In genomic region chr22:30236875-30237274, GRCh38 we compare ENCODE assay signal across 13 cellular contexts. TPM values are rescaled to one million over a fixed set of nuclear protein-coding genes. Genes with fewer than 3 reads are reported as not detected.
"Had no signal": no experiment of that assay in that cellular context is flagged by ENCODE, and none has a peak within 500 bp of the region (broad histone marks: within the 10 kb centered on the region; RNA-seq: fewer than 3 reads in every experiment).

No MANE protein-coding gene starts in this region.

- H3K36me3 ChIP-seq: esophagus muscularis mucosa had no signal

- H3K27ac Mint-ChIP-seq: activated naive CD8-positive, alpha-beta T cell; type B pancreatic cell; WTC11 had no signal

- ATAC-seq: right cardiac atrium, WTC11 had no signal

- H3K4me3 Mint-ChIP-seq: activated naive CD8-positive, alpha-beta T cell; type B pancreatic cell; WTC11 had no signal

- H3K9me3 ChIP-seq: esophagus muscularis mucosa had no signal

- DNase-seq: activated CD4-positive, alpha-beta T cell treated with anti-CD3 and anti-CD28 coated beads for 48 hours; activated effector memory CD4-positive, alpha-beta T cell treated with anti-CD3 and anti-CD28 coated beads, Interleukin-2, amount 50 U/mL, for 16 hours; activated T-cell treated with anti-CD3 and anti-CD28 coated beads, Interleukin-2, amount 50 U/mL, for 1 hour; aorta; posterior cingulate gyrus; right cardiac atrium; stimulated activated CD4-positive, alpha-beta T cell treated with anti-CD3 and anti-CD28 coated beads, Interleukin-2, amount 100 ng/mL, for 24 hours; stimulated activated naive CD4-positive, alpha-beta T cell treated with Interleukin-2 at 50 U/mL for 16 hours had no signal

- H3K36me3 Mint-ChIP-seq: activated naive CD8-positive, alpha-beta T cell; type B pancreatic cell; WTC11 had no signal

- H3K27me3 Mint-ChIP-seq: activated naive CD8-positive, alpha-beta T cell had no signal

- H3K9me3 Mint-ChIP-seq: type B pancreatic cell, WTC11 had no signal

- H3K27ac ChIP-seq: esophagus muscularis mucosa had no signal

- H3K4me3 ChIP-seq: esophagus muscularis mucosa had no signal

RNA-seq across cellular contexts. Expression of gene OSM, which starts 29.8 kb away (rescaled TPM):
- total RNA-seq: myocyte, WTC11 had no signal
